Comparison of ENCODE assay signal across 1 cellular context in the genomic region with DNA sequence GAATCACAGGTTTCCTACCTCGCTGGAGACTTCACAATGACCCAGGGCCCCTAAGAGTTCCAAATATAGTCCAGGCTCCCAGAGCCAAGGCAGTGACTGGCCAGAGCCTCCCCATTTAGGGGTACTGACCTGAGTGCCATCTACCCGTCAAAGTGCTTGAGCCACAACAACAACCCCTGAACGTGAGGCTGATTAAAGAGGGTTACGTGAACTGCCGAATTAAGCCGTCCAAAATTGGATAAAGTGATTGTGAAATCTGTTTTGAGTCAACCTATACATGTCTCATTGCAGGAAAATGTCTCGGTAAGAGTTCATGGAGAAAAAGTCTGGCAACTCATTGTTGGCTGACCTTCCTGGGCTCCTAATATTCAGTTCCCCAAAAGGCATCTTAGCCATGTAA.
TF ChIP-seq lines count a peak whose summit lies in the region.

No MANE protein-coding gene starts in this region.

TF ChIP-seq in K562, 482 proteins besides CTCF, POLR2A, EP300 and RAD21 (continued from another document):
- TF ChIP-seq PHB (CRISPR knock-in tag; IDR thresholded peaks at IDR 0.05) (no peak), ESRRB (CRISPR knock-in tag; IDR thresholded peaks at IDR 0.05; ENCODE audit: borderline replicate concordance) (no peak), SMARCE1 (IDR thresholded peaks at IDR 0.05) (no peak), ARHGAP35 (IDR thresholded peaks at IDR 0.05; ENCODE audit: partially characterized antibody) (no peak), RFX7 (CRISPR knock-in tag; IDR thresholded peaks at IDR 0.05) (no peak), CEBPB (tag; IDR thresholded peaks at IDR 0.05) (peak; percentile 76), CEBPG (CRISPR knock-in tag; IDR thresholded peaks at IDR 0.05) (no peak), CEBPG (tag; conservative IDR thresholded peaks at IDR 0.05 in 1 of 2, IDR thresholded peaks at IDR 0.05 in 1 of 2) (peak in 1 of 2 experiments; percentile 37; a peak in 1 of 4 replicates), MTF1 (CRISPR knock-in tag; IDR thresholded peaks at IDR 0.05; ENCODE audit: borderline replicate concordance) (no peak)
